Comparison of ENCODE assay signal across 1 cellular context in the genomic region with DNA sequence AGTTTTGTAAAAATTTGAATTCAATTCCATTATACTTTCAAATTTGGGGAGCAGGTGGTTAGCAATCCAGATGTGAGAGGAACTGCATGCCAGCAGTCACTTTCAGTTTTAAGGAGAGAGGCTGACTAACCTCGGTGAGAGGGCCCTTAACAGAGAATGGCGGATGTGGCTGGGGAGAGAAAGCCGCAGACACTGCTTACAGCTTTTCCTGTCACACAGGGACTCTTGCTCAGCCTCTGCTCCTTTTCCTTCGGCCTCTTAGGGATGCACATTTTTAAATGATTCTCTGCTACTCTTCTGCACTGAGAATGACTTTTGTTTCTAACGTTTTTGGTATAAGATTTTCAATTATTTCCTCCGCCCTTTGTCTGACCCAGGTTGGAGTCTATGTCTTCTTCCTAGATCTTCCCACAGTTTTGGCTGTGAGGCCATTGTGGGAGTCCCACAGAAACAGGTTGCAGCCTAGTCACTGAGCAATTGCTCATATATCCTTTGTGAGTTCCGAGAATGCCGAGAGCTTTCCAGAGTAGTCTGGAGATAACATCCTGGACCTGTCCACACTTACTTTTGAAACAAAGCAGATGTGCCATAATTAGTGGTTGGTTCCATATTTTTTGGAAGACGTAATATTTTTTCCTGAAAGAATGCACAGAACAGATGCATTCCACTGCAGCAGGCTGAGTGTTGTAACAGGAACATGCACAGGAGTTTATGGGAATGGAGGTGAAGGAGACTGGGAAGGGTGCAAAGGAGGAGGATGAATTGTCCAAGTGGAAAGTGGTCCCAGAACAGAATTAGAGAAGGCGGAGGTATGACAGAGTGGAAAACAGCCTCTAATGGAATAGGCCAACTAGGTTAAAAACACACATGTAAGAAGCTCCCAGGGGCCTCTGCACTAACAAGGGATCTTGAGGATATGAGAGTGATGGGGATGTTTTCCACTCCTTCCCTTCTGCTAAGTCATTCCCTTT.
TF ChIP-seq lines count a peak whose summit lies in the region.

No MANE protein-coding gene starts in this region.

TF ChIP-seq in liver, 16 proteins besides CTCF, POLR2A, EP300 and RAD21 (continued from another document):
- TF ChIP-seq, protein P1, sequence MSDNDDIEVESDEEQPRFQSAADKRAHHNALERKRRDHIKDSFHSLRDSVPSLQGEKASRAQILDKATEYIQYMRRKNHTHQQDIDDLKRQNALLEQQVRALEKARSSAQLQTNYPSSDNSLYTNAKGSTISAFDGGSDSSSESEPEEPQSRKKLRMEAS (IDR thresholded peaks at IDR 0.05): no peak
- TF ChIP-seq NR2F2 (IDR thresholded peaks at IDR 0.05) (peak; percentile 33), RXRA (IDR thresholded peaks at IDR 0.05) (peak in 1 of 2 donors; percentile 15), GABPA (IDR thresholded peaks at IDR 0.05 in 1 of 2, conservative IDR thresholded peaks at IDR 0.05 in 1 of 2) (no peak), YY1 (IDR thresholded peaks at IDR 0.05) (no peak), JUND (IDR thresholded peaks at IDR 0.05) (no peak), HNF4A (conservative IDR thresholded peaks at IDR 0.05) (no peak), EGR1 (IDR thresholded peaks at IDR 0.05; ENCODE audit: low read depth in 2 of 2) (no peak)
- TF ChIP-seq, protein P2, sequence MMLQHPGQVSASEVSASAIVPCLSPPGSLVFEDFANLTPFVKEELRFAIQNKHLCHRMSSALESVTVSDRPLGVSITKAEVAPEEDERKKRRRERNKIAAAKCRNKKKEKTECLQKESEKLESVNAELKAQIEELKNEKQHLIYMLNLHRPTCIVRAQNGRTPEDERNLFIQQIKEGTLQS (IDR thresholded peaks at IDR 0.05): no peak
- TF ChIP-seq, protein P3, sequence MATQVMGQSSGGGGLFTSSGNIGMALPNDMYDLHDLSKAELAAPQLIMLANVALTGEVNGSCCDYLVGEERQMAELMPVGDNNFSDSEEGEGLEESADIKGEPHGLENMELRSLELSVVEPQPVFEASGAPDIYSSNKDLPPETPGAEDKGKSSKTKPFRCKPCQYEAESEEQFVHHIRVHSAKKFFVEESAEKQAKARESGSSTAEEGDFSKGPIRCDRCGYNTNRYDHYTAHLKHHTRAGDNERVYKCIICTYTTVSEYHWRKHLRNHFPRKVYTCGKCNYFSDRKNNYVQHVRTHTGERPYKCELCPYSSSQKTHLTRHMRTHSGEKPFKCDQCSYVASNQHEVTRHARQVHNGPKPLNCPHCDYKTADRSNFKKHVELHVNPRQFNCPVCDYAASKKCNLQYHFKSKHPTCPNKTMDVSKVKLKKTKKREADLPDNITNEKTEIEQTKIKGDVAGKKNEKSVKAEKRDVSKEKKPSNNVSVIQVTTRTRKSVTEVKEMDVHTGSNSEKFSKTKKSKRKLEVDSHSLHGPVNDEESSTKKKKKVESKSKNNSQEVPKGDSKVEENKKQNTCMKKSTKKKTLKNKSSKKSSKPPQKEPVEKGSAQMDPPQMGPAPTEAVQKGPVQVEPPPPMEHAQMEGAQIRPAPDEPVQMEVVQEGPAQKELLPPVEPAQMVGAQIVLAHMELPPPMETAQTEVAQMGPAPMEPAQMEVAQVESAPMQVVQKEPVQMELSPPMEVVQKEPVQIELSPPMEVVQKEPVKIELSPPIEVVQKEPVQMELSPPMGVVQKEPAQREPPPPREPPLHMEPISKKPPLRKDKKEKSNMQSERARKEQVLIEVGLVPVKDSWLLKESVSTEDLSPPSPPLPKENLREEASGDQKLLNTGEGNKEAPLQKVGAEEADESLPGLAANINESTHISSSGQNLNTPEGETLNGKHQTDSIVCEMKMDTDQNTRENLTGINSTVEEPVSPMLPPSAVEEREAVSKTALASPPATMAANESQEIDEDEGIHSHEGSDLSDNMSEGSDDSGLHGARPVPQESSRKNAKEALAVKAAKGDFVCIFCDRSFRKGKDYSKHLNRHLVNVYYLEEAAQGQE (IDR thresholded peaks at IDR 0.05): no peak
